8 cellular contexts compared by ENCODE assay signal in genomic region chr1:186375152-186375928, GRCh38. TPM values are rescaled to one million over a fixed set of nuclear protein-coding genes. Genes with fewer than 3 reads are reported as not detected.
A peak's percentile ranks its signal among the peaks of the same experiment; 100 is the strongest.
DNase-seq lines count a peak whose midpoint lies in the region; ATAC-seq lines count a peak whose summit lies in the region.

Gene ODR4, plus strand, starts transcription at chr1:186375838. Its CDS starts 3,948 bp downstream, at chr1:186379786.
Gene TPR, minus strand, starts transcription at chr1:186375253. Its CDS starts 225 bp downstream, at chr1:186375028.

- H3K36me3 ChIP-seq in effector memory CD4-positive, alpha-beta T cell (ENCODE audit: control insufficient read depth, insufficient read depth, low read length) = peaks cover 17% of the 10 kb centered on the region

- no peaks in the 10 kb centered on the region for H3K27me3 ChIP-seq in effector memory CD4-positive, alpha-beta T cell (replicated peaks; ENCODE audit: control insufficient read depth, insufficient read depth, low read length, poor library complexity, severe bottlenecking)

- no peaks in the 10 kb centered on the region for H3K9me3 ChIP-seq in effector memory CD4-positive, alpha-beta T cell (ENCODE audit: control insufficient read depth, low read length)

- H3K27ac ChIP-seq in effector memory CD4-positive, alpha-beta T cell (ENCODE audit: insufficient read depth, low read length, poor library complexity, severe bottlenecking) = peak within 1 kb of the TSS; percentile 94

- POLR2A ChIA-PET in activated CD8-positive, alpha-beta memory T cell treated with anti-CD3 and anti-CD28 coated beads for 36 hours (lab: Charles Lee) = interaction anchor here (0.7 to 1.1 kb wide), 2 partner anchors 11 to 109 kb away, joined by 3 to 4 read pairs; no protein-coding TSS in a partner anchor

- CTCF ChIA-PET in activated CD8-positive, alpha-beta memory T cell treated with anti-CD3 and anti-CD28 coated beads for 36 hours (lab: Charles Lee) = interaction anchor here (0.6 to 1.2 kb wide), 6 partner anchors 10 to 45 kb away, joined by 3 to 7 read pairs (median 4); no protein-coding TSS in a partner anchor

- peak; percentile 99 for DNase-seq in CMK (ENCODE audit: low read depth)
- peak; percentile 96 for DNase-seq in HS-5 (ENCODE audit: low read depth)
- DNase-seq in NK-92 treated with Interleukin-12 subunit alpha and Interleukin-12 subunit beta, amount 100 ng/mL, for 24 hours (lab: John Stamatoyannopoulos, UW) = peak; percentile 100
- DNase-seq in effector memory CD4-positive, alpha-beta T cell = peak; percentile 95 to 96 (median 95)
- peak; percentile 99 for DNase-seq in medulla oblongata (ENCODE audit: extremely low spot score)
- peak; percentile 90 for DNase-seq in stimulated activated CD8-positive, alpha-beta memory T cell treated with anti-CD3 and anti-CD28 coated beads, Interleukin-12 subunit alpha, Interleukin-12 subunit beta, amount 100 ng/mL, for 24 hours (ENCODE audit: extremely low read depth)

- peaks cover 15% of the 10 kb centered on the region for H3K4me1 ChIP-seq in effector memory CD4-positive, alpha-beta T cell (ENCODE audit: control insufficient read depth, insufficient read depth, low read length, poor library complexity, severe bottlenecking)

- peak; percentile 84 for ATAC-seq in GM19467 (IDR thresholded peaks at IDR 0.05; ENCODE audit: unreplicated experiment)

- H3K4me3 ChIP-seq in effector memory CD4-positive, alpha-beta T cell (ENCODE audit: insufficient read depth, low read depth, low read length, poor library complexity, severe bottlenecking) = peak within 1 kb of the TSS; percentile 98

RNA-seq across cellular contexts. Expression of gene ODR4, which starts in this region (rescaled TPM):
- total RNA-seq in activated CD8-positive, alpha-beta memory T cell treated with anti-CD3 and anti-CD28 coated beads for 36 hours = 10 to 100 TPM; 14.7 to 14.8 TPM

RNA-seq across cellular contexts. Expression of gene TPR, which starts in this region (rescaled TPM):
- total RNA-seq in activated CD8-positive, alpha-beta memory T cell treated with anti-CD3 and anti-CD28 coated beads for 36 hours = 100 to 1,000 TPM; 114 to 119 TPM

Comparison
In these comparisons a context has a peak if more than half of its experiments do, and no peak if none do; other contexts are left out.
1. Peak in every context shown above with its lines: DNase-seq, ATAC-seq, H3K4me3 ChIP-seq and H3K27ac ChIP-seq.